In the genomic region with DNA sequence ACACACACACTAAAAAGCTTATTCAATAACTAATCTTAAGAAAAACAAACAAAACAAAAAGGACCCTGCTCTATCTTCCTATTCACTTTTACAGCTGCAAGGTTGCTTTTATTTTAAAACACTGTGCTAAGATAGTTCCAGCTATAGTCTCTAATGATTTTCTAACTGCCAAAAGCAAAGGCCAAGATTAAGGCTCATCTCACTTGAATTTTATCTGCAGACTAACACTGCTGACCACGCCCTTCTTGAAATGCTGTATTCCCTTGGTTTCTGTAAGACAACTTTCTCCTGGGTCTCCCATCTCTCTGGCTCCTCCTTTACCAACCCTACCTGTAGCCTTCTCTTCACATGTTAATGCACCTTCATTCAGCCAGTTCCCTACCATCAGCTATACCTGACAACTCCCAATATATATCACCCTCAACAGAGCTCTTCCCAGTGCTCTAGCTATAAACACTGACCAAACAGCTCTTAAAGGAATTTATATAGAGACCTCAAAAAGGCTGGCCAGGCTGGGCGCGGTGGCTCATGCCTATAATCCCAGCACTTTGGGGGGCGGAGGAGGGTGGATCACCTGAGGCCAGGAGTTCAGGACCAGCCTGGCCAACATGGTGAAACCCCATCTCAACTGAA, we compare ENCODE assay signal across 21 cellular contexts. TPM values are rescaled to one million over a fixed set of nuclear protein-coding genes. Genes with fewer than 3 reads are reported as not detected.
DNase-seq lines count a peak whose midpoint lies in the region; ATAC-seq, FAIRE-seq and TF ChIP-seq lines count a peak whose summit lies in the region.
"Had no signal": no experiment of that assay in that cellular context is flagged by ENCODE, and none has a peak within 500 bp of the region (broad histone marks: within the 10 kb centered on the region; RNA-seq: fewer than 3 reads in every experiment).

No MANE protein-coding gene starts in this region.

- H3K36me3 ChIP-seq in CD4-positive, alpha-beta memory T cell (ENCODE audit: insufficient read depth, low read length), result no peaks in the 10 kb centered on the region
- H3K36me3 ChIP-seq in PC-3 (ENCODE audit: low read depth, low read length) (no peaks in the 10 kb centered on the region), K562 (ENCODE audit: control insufficient read depth, insufficient read depth, low read length) (no peaks in the 10 kb centered on the region), Peyer's patch (no peaks in the 10 kb centered on the region)
- H3K36me3 ChIP-seq: BE2C, HAP-1 had no signal

- POLR2A ChIA-PET in CD4-positive, alpha-beta memory T cell (lab: Charles Lee; ENCODE audit: partially characterized antibody), result interaction anchor here (0.8 to 1.3 kb wide), 2 partner anchors 9 to 11 kb away, joined by 3 to 7 read pairs; a partner anchor contains a TSS
- POLR2A ChIA-PET in PC-3 (lab: Charles Lee; ENCODE audit: unreplicated experiment), result no interaction called here
- POLR2A ChIA-PET in K562 (lab: Yijun Ruan, JAX), result interaction anchor here (0.6 to 2.7 kb wide), 7 partner anchors 9 to 1790 kb away, joined by 3 to 32 read pairs (median 4); a partner anchor contains a TSS

- TF ChIP-seq RAD21 in K562 (CRISPR knock-in tag; conservative IDR thresholded peaks at IDR 0.05 in 1 of 2, IDR thresholded peaks at IDR 0.05 in 1 of 2), result no peak

- peaks cover 3% of the 10 kb centered on the region for H3K9me1 ChIP-seq in K562 (ENCODE audit: control insufficient read depth, insufficient read depth, low read length)

- no peaks in the 10 kb centered on the region for H3K9me3 ChIP-seq in CD4-positive, alpha-beta memory T cell (ENCODE audit: control insufficient read depth in 1 of 2, low read length in 2 of 2)
- no peaks in the 10 kb centered on the region for H3K9me3 ChIP-seq in PC-3 (ENCODE audit: low read length)
- H3K9me3 ChIP-seq in K562 (replicated peaks; ENCODE audit: control insufficient read depth, insufficient read depth, low read depth, low read length), result no peaks in the 10 kb centered on the region
- H3K9me3 ChIP-seq in Peyer's patch, result no peaks in the 10 kb centered on the region
- H3K9me3 ChIP-seq: BE2C, HAP-1 had no signal

- DNase-seq in CD4-positive, alpha-beta memory T cell, result no peak
- no peak for DNase-seq in PC-3
- DNase-seq in K562 (ENCODE audit: extremely low read depth in 1 of 4, low spot score in 3 of 4), result peak; percentile 32 to 81 (median 53)
- peak; percentile 43 for DNase-seq in iPS-NIHi7 (ENCODE audit: extremely low spot score)
- no peak for DNase-seq in substantia nigra (lab: John Stamatoyannopoulos, UW)
- DNase-seq in Peyer's patch, result no peak
- DNase-seq in COLO668 (lab: John Stamatoyannopoulos, UW; ENCODE audit: unreplicated experiment), result no peak
- DNase-seq: BE2C; CD4-positive, CD25-positive, alpha-beta regulatory T cell; DMS79 treated with DMSO at 0.1 percent for 48 hours; KBM-7; NCI-H1105 treated with DMSO at 0.1 percent for 48 hours; NCI-H1694; NCI-H2081 treated with DMSO at 0.1 percent for 48 hours; NCI-H510A; NCI-H748 treated with DMSO at 0.1 percent for 48 hours; RPMI8226; SIG-M5 had no signal

- CTCF ChIA-PET in CD4-positive, alpha-beta memory T cell (lab: Charles Lee; ENCODE audit: partially characterized antibody), result no interaction called here
- CTCF ChIA-PET in PC-3 (lab: Charles Lee) (interaction anchor here (0.5 kb wide), 1 partner anchor 40 kb away, joined by 3 read pairs; no protein-coding TSS in a partner anchor), K562 (lab: Yijun Ruan, JAX; ENCODE audit: low intra/inter-chr PET ratio) (no interaction called here)

- no peaks in the 10 kb centered on the region for H3K9me2 ChIP-seq in PC-3 (replicated peaks; ENCODE audit: low read length)

- H3K27ac ChIP-seq in CD4-positive, alpha-beta memory T cell (ENCODE audit: low read depth, low read length), result no peak overlapping the region
- H3K27ac ChIP-seq in PC-3 (ENCODE audit: low read length) (no peak overlapping the region), K562 (ENCODE audit: extremely low read depth, low read depth, low read length) (peak overlapping the region; percentile 32; the same call in 1 of the 3 replicates), substantia nigra (ENCODE audit: low read depth, low read length, poor library complexity, severe bottlenecking) (no peak overlapping the region), Peyer's patch (no peak overlapping the region)

- ATAC-seq in PC-3, result peak; percentile 35; the same call in 1 of the 2 replicates
- peak; percentile 81 for ATAC-seq in K562
- no peak for ATAC-seq in activated CD4-positive, CD25-positive, alpha-beta regulatory T cell treated with anti-CD3 and anti-CD28 coated beads, Interleukin-2, amount 50 U/mL, for 24 hours
- ATAC-seq: SK-N-SH treated with all-trans-retinoic acid at 6 μM for 48 hours had no signal

- H3K4me1 Mint-ChIP-seq in CD4-positive, alpha-beta memory T cell, result peaks cover 24 to 63% (median 43%) of the 10 kb centered on the region in 4 donors

- H3K4me1 ChIP-seq in CD4-positive, alpha-beta memory T cell (ENCODE audit: insufficient read depth, low read length), result peaks cover 12% of the 10 kb centered on the region
- no peaks in the 10 kb centered on the region for H3K4me1 ChIP-seq in PC-3 (ENCODE audit: insufficient read depth, low read length)
- peaks cover 21 to 22% of the 10 kb centered on the region in 2 experiments for H3K4me1 ChIP-seq in K562 (replicated peaks in 1 of 2; ENCODE audit: control insufficient read depth in 2 of 2, insufficient read depth in 2 of 2, low read length in 2 of 2)
- no peaks in the 10 kb centered on the region for H3K4me1 ChIP-seq in Peyer's patch
- H3K4me1 ChIP-seq: BE2C, HAP-1 had no signal

- H3K36me3 Mint-ChIP-seq in CD4-positive, alpha-beta memory T cell, result no peaks in the 10 kb centered on the region

- no peaks in the 10 kb centered on the region for H3F3A ChIP-seq in PC-3 (ENCODE audit: low read length, unreplicated experiment)

- H2AFZ ChIP-seq in PC-3 (ENCODE audit: low read length) (no peak overlapping the region), K562 (ENCODE audit: low read depth, low read length) (no peak overlapping the region)

- peak; percentile 80 for FAIRE-seq in K562 (lab: Jason Lieb, UNC)

- intact Hi-C loops in CD4-positive, alpha-beta memory T cell (cut with micrococcal nuclease), result no loop called here
- intact Hi-C loops in PC-3 (cut with micrococcal nuclease), result no loop called here
- intact Hi-C loops in K562 (cut with micrococcal nuclease), result no loop called here

- H3K79me2 ChIP-seq in PC-3 (ENCODE audit: low read length) (peaks cover 87% of the 10 kb centered on the region), K562 (ENCODE audit: control insufficient read depth, insufficient read depth, low read length) (peaks cover 85% of the 10 kb centered on the region)

- no peak overlapping the region for H3K4me2 ChIP-seq in PC-3 (ENCODE audit: low read length)
- H3K4me2 ChIP-seq in K562 (ENCODE audit: insufficient read depth, low read length), result peak overlapping the region; percentile 37

- 0 out of 2 replicates have a peak, but pooled peaks cover 10% of the 10 kb centered on the region for H4K20me1 ChIP-seq in PC-3 (ENCODE audit: low read length)
- no peaks in the 10 kb centered on the region for H4K20me1 ChIP-seq in K562 (replicated peaks; ENCODE audit: control insufficient read depth, insufficient read depth, low read length)

- no peak overlapping the region for H3K4me3 ChIP-seq in CD4-positive, alpha-beta memory T cell (ENCODE audit: low read length in 2 of 2)
- H3K4me3 ChIP-seq in PC-3 (ENCODE audit: low read length) (no peak overlapping the region), K562 (no peak overlapping the region), Peyer's patch (no peak overlapping the region)
- H3K4me3 ChIP-seq: HAP-1 had no signal

- H3K9me3 Mint-ChIP-seq in CD4-positive, alpha-beta memory T cell, result peaks cover 0 to 2% (median 0%) of the 10 kb centered on the region in 8 donors

- TF ChIP-seq POLR2A in K562 (conservative IDR thresholded peaks at IDR 0.05) (no peak), Peyer's patch (IDR thresholded peaks at IDR 0.05) (no peak)

- no peak overlapping the region for H3K9ac ChIP-seq in PC-3 (ENCODE audit: low read length)
- H3K9ac ChIP-seq in K562 (ENCODE audit: insufficient read depth in 1 of 2, low read depth in 2 of 2, low read length in 2 of 2), result peak overlapping the region; percentile 5 to 19; a peak in 2 of 4 replicates

- in situ Hi-C loops in K562 (cut with MboI), result no loop called here

- peak; percentile 21; the same call in 1 of the 2 replicates for TF ChIP-seq EP300 in K562 (IDR thresholded peaks at IDR 0.05; ENCODE audit: low read length)

- WGBS in K562 (ENCODE audit: insufficient coverage, low coverage, missing lambda C conversion rate), result 28% methylated on average over 4 of the region's 4 CpGs

- H3K27ac Mint-ChIP-seq in CD4-positive, alpha-beta memory T cell, result peak overlapping the region in 4 of 7 donors; percentile 1 to 42 (median 22)

- H3K27me3 ChIP-seq in CD4-positive, alpha-beta memory T cell (ENCODE audit: insufficient read depth, low read length), result no peaks in the 10 kb centered on the region
- H3K27me3 ChIP-seq in PC-3 (ENCODE audit: low read length) (no peaks in the 10 kb centered on the region), K562 (ENCODE audit: control insufficient read depth in 2 of 2, insufficient read depth in 2 of 2, low read length in 2 of 2) (no peaks in the 10 kb centered on the region), Peyer's patch (no peaks in the 10 kb centered on the region)
- H3K27me3 ChIP-seq: BE2C had no signal

- no peaks in the 10 kb centered on the region for H3K27me3 Mint-ChIP-seq in CD4-positive, alpha-beta memory T cell
- H3K27me3 Mint-ChIP-seq: CD4-positive, CD25-positive, alpha-beta regulatory T cell had no signal

- peak overlapping the region in 3 of 8 donors; percentile 7 to 55 (median 9) for H3K4me3 Mint-ChIP-seq in CD4-positive, alpha-beta memory T cell

- TF ChIP-seq CTCF in PC-3 (conservative IDR thresholded peaks at IDR 0.05; ENCODE audit: low read depth, low read length) (no peak), K562 (IDR thresholded peaks at IDR 0.05 in 2 of 3, conservative IDR thresholded peaks at IDR 0.05 in 1 of 3; ENCODE audit: insufficient read depth in 2 of 3, low read depth in 1 of 3, low read length in 3 of 3) (no peak), Peyer's patch (IDR thresholded peaks at IDR 0.05) (no peak)

- BruUV-seq in PC-3 (replicated peaks; lab: Mats Ljungman, UMichigan) (no TSS peak), K562 (replicated peaks; lab: Mats Ljungman, UMichigan) (no TSS peak)

RNA-seq across cellular contexts. Expression of a gene that starts 11.7 kb away (rescaled TPM):
- total RNA-seq in CD4-positive, alpha-beta memory T cell, result 10 to 100 TPM; 54.7 to 55.2 TPM
- 10 to 100 TPM; 36.0 to 48.7 TPM for polyA plus RNA-seq in CD4-positive, alpha-beta memory T cell
- total RNA-seq in PC-3 (2014; rRNA removed) (21.6 and 32.1 TPM in 2 replicates), K562 (2014; rRNA removed) (25.3 and 28.2 TPM in 2 replicates), K562 (2014; rRNA removed; fragmentation: Illumina TruSeq; extraction: Trizol) (38.8 and 43.1 TPM in 2 replicates), K562 (2015; rRNA removed; fragmentation: Illumina TruSeq; extraction: Trizol) (39.4 and 41.1 TPM in 2 replicates), K562 (2021) (38.8 and 44.7 TPM in 2 replicates), Peyer's patch (10 to 100 TPM; 25.7 to 96.6 (median 33.6) TPM)
- total RNA-seq in K562 (2011; cell fraction: chromatin; rRNA removed; ENCODE audit: low replicate concordance), result 35.3 and 133 TPM in 2 replicates
- 16.7 and 26.2 TPM in 2 replicates for total RNA-seq in K562 (2011; cell fraction: nucleolus; rRNA removed)
- 38.6 and 52.0 TPM in 2 replicates for total RNA-seq in K562 (2011; cell fraction: nucleoplasm; rRNA removed)
- polyA plus RNA-seq in K562 (2011; rRNA removed) (15.7 and 21.5 TPM in 2 replicates), K562 (2014; fragmentation: Illumina TruSeq; extraction: Trizol) (33.6 and 36.3 TPM in 2 replicates), K562 (2014; fragmentation: Nextera tagmentation; extraction: Ambion mirVana) (10 to 100 TPM; 27.3 to 33.3 TPM), K562 (2014; rRNA removed) (18.6 and 26.4 TPM in 2 replicates)
- polyA plus RNA-seq in K562 (2011; cell fraction: cytosol; rRNA removed), result 7.1 and 10.4 TPM in 2 replicates
- 17.2 and 19.5 TPM in 2 replicates for polyA plus RNA-seq in K562 (2011; cell fraction: nucleus; rRNA removed)
- 29.8 and 31.3 TPM in 2 replicates for polyA plus RNA-seq in K562 (2012)
- polyA minus RNA-seq in K562 (2011; rRNA and poly(A)+ RNA removed), result 32.2 and 34.9 TPM in 2 replicates
- 12.4 and 18.3 TPM in 2 replicates for polyA minus RNA-seq in K562 (2011; cell fraction: cytosol; rRNA and poly(A)+ RNA removed)
- 21.5 and 27.9 TPM in 2 replicates for polyA minus RNA-seq in K562 (2011; cell fraction: nucleus; rRNA and poly(A)+ RNA removed)

Comparison
In these comparisons a context has a peak if more than half of its experiments do, and no peak if none do; other contexts are left out.
1. DNase-seq: peak in K562 (4 of 4) and iPS-NIHi7 (single experiment); none in CD4-positive, alpha-beta memory T cell (0 of 5), PC-3 (single experiment), substantia nigra (0 of 49), Peyer's patch (0 of 3) and COLO668 (single experiment).
2. ATAC-seq: peak in PC-3 (single experiment) and K562 (single experiment); none in activated CD4-positive, CD25-positive, alpha-beta regulatory T cell treated with anti-CD3 and anti-CD28 coated beads, Interleukin-2, amount 50 U/mL, for 24 hours (0 of 2).